10 cellular contexts compared by ENCODE assay signal in genomic region chr1:154206212-154206611, GRCh38. TPM values are rescaled to one million over a fixed set of nuclear protein-coding genes. Genes with fewer than 3 reads are reported as not detected.
DNase-seq lines count a peak whose midpoint lies in the region; ATAC-seq and TF ChIP-seq lines count a peak whose summit lies in the region.
"Had no signal": no experiment of that assay in that cellular context is flagged by ENCODE, and none has a peak within 500 bp of the region (broad histone marks: within the 10 kb centered on the region; RNA-seq: fewer than 3 reads in every experiment).

Gene CFAP141 (minus strand): TSS chr1:154206333. CDS start chr1:154206307, 26 bp downstream.

- CTCF ChIA-PET in CD4-positive, alpha-beta T cell (lab: Charles Lee) = no interaction called here

- intact Hi-C loops in CD4-positive, alpha-beta T cell (cut with DNase I, micrococcal nuclease) = no loop called here
- intact Hi-C loops in stomach (cut with DNase I; ENCODE audit: low total_unique reads) = loop anchor here (10.0 kb wide), 1 partner anchor 59 kb away; no protein-coding TSS in a partner anchor
- intact Hi-C loops in testis (cut with DNase I; ENCODE audit: low total_unique reads) = no loop called here

- no peaks in the 10 kb centered on the region for H3K27me3 Mint-ChIP-seq in CD4-positive, alpha-beta T cell
- no peaks in the 10 kb centered on the region for H3K27me3 Mint-ChIP-seq in T-helper 17 cell

- TF ChIP-seq POLR2A in stomach (IDR thresholded peaks at IDR 0.05) (no peak), testis (IDR thresholded peaks at IDR 0.05) (no peak)

- no peaks in the 10 kb centered on the region for H3K9me3 Mint-ChIP-seq in CD4-positive, alpha-beta T cell

- H3K4me3 Mint-ChIP-seq in CD4-positive, alpha-beta T cell = no peak within 1 kb of the TSS
- H3K4me3 Mint-ChIP-seq in T-helper 17 cell = no peak within 1 kb of the TSS

- H3K4me1 ChIP-seq in stomach (no peaks in the 10 kb centered on the region), testis (no peaks in the 10 kb centered on the region)

- no peak within 1 kb of the TSS for H3K4me3 ChIP-seq in stomach
- H3K4me3 ChIP-seq in testis = no peak within 1 kb of the TSS

- peaks cover 59% of the 10 kb centered on the region for H3K36me3 Mint-ChIP-seq in CD4-positive, alpha-beta T cell (ENCODE audit: low read depth)
- H3K36me3 Mint-ChIP-seq in T-helper 17 cell (ENCODE audit: low read depth) = peaks cover 4% of the 10 kb centered on the region

- WGBS in stomach, 5 donors = 85 to 93% (median 86%) methylated on average over 1 of the region's 1 CpG
- 85 to 94% methylated on average over 1 of the region's 1 CpG for WGBS in testis, 2 donors

- TF ChIP-seq CTCF in CD4-positive, alpha-beta T cell (IDR thresholded peaks at IDR 0.05) = no peak
- TF ChIP-seq CTCF in stomach (IDR thresholded peaks at IDR 0.05) (no peak), testis (IDR thresholded peaks at IDR 0.05) (no peak)

- H3K27ac ChIP-seq in CD4-positive, alpha-beta T cell (ENCODE audit: low read depth, low read length) = no peak within 1 kb of the TSS
- H3K27ac ChIP-seq in stomach (no peak within 1 kb of the TSS), testis (no peak within 1 kb of the TSS)

- POLR2A ChIA-PET in CD4-positive, alpha-beta T cell (lab: Charles Lee) = no interaction called here

- H3K36me3 ChIP-seq in stomach (peaks cover 47 to 69% (median 64%) of the 10 kb centered on the region in 4 donors), testis (ENCODE audit: low read depth, missing control alignments) (no peaks in the 10 kb centered on the region)

- H3K9me3 ChIP-seq in CD4-positive, alpha-beta T cell (ENCODE audit: control insufficient read depth, low read length) = no peaks in the 10 kb centered on the region
- H3K9me3 ChIP-seq in T-helper 17 cell (ENCODE audit: control insufficient read depth, low read length, poor library complexity, severe bottlenecking) (no peaks in the 10 kb centered on the region), stomach (no peaks in the 10 kb centered on the region), testis (no peaks in the 10 kb centered on the region)

- DNase-seq in CD4-positive, alpha-beta T cell = peak in 1 of 10 experiments; percentile 13
- DNase-seq in DMS153 treated with DMSO at 0.1 percent for 48 hours (lab: John Stamatoyannopoulos, UW; ENCODE audit: unreplicated experiment) (peak; percentile 16), T-helper 17 cell (peak in 1 of 3 donors; percentile 9), kidney tubule cell (ENCODE audit: low spot score) (peak; percentile 53), cerebellum (ENCODE audit: low spot score) (no peak), stomach (no peak), testis (no peak)
- DNase-seq: H7 had no signal

- no peak for TF ChIP-seq EP300 in stomach (IDR thresholded peaks at IDR 0.05)

- H3K4me1 Mint-ChIP-seq in CD4-positive, alpha-beta T cell (ENCODE audit: low read depth) = peaks cover 6% of the 10 kb centered on the region
- H3K4me1 Mint-ChIP-seq in T-helper 17 cell = no peaks in the 10 kb centered on the region

- ATAC-seq in CD4-positive, alpha-beta T cell (ENCODE audit: poor library complexity) = peak; percentile 82
- ATAC-seq in T-helper 17 cell = peak; percentile 86

- H3K27ac Mint-ChIP-seq in CD4-positive, alpha-beta T cell = peak within 1 kb of the TSS; percentile 81
- H3K27ac Mint-ChIP-seq in T-helper 17 cell = peak within 1 kb of the TSS; percentile 90

- no peaks in the 10 kb centered on the region for H3K27me3 ChIP-seq in CD4-positive, alpha-beta T cell (ENCODE audit: control insufficient read depth, insufficient read depth, low read length)
- H3K27me3 ChIP-seq in stomach (no peaks in the 10 kb centered on the region), testis (no peaks in the 10 kb centered on the region)

RNA-seq across cellular contexts. Expression of gene CFAP141, which starts in this region (rescaled TPM):
- not detected for total RNA-seq in CD4-positive, alpha-beta T cell
- total RNA-seq in T-helper 17 cell (not detected), cerebellum (not detected), stomach (not detected), testis (1 to 10 TPM; 4.0 to 8.4 TPM)
- polyA plus RNA-seq in stomach (not detected), testis (ENCODE audit: insufficient read depth, low read depth, low replicate concordance) (38.3 TPM)
- total RNA-seq: H7, liver had no signal
- polyA plus RNA-seq: esophagus, liver had no signal

Comparison
In these comparisons a context has a peak if more than half of its experiments do, and no peak if none do; other contexts are left out.
1. RNA of gene CFAP141 (polyA plus RNA-seq): 38.3 TPM in testis (single experiment); not detected in stomach; every median in the first group is over 10 times any median in the second.
2. Peak in ATAC-seq in CD4-positive, alpha-beta T cell; RNA of the gene not detected or under 1 TPM.
3. Peak in ATAC-seq in T-helper 17 cell; RNA of the gene not detected or under 1 TPM.
4. DNase-seq: peak in DMS153 treated with DMSO at 0.1 percent for 48 hours (single experiment) and kidney tubule cell (single experiment); none in cerebellum (single experiment), stomach (single experiment) and testis (single experiment).